8 cellular contexts compared by ENCODE assay signal in genomic region chr1:109248797-109249629, GRCh38. TPM values are rescaled to one million over a fixed set of nuclear protein-coding genes. Genes with fewer than 3 reads are reported as not detected.
DNase-seq lines count a peak whose midpoint lies in the region; ATAC-seq and TF ChIP-seq lines count a peak whose summit lies in the region.

CELSR2 (plus strand) TSS chr1:109249539; CDS start chr1:109250080, 541 bp downstream.

- H3K27me3 Mint-ChIP-seq in CD8-positive, alpha-beta T cell (ENCODE audit: low read depth): peaks cover 8% of the 10 kb centered on the region
- no peaks in the 10 kb centered on the region for H3K27me3 Mint-ChIP-seq in neural crest cell (ENCODE audit: low read depth)

- no peak for TF ChIP-seq POLR2A in testis (IDR thresholded peaks at IDR 0.05)

- no peaks in the 10 kb centered on the region for H3K36me3 Mint-ChIP-seq in CD8-positive, alpha-beta T cell
- H3K36me3 Mint-ChIP-seq in neural crest cell (ENCODE audit: low read depth): peaks cover 16% of the 10 kb centered on the region

- POLR2A ChIA-PET in CD8-positive, alpha-beta T cell (lab: Charles Lee): interaction anchor here (1.0 kb wide), 1 partner anchor 149 kb away, joined by 4 read pairs; no protein-coding TSS in a partner anchor

- TF ChIP-seq CTCF in CD8-positive, alpha-beta T cell (IDR thresholded peaks at IDR 0.05): no peak
- TF ChIP-seq CTCF in foreskin keratinocyte (conservative IDR thresholded peaks at IDR 0.05) (no peak), neural crest cell (conservative IDR thresholded peaks at IDR 0.05) (no peak), testis (IDR thresholded peaks at IDR 0.05) (no peak)

- intact Hi-C loops in CD8-positive, alpha-beta T cell (cut with DNase I, micrococcal nuclease): loop anchor here (1.0 kb wide), 4 partner anchors 8 to 235 kb away; partner anchors contain the start of gene PSRC1 (in 1 of the 2)
- intact Hi-C loops in testis (cut with DNase I; ENCODE audit: low total_unique reads): no loop called here

- 9 to 45% methylated on average over 5 to 48 of the region's 49 CpGs for WGBS in testis, 2 donors

- no peaks in the 10 kb centered on the region for H3K27me3 ChIP-seq in CD8-positive, alpha-beta T cell (ENCODE audit: insufficient read depth, low read length)
- H3K27me3 ChIP-seq in foreskin keratinocyte (no peaks in the 10 kb centered on the region), testis (no peaks in the 10 kb centered on the region)

- peak within 1 kb of the TSS; percentile 72 for H3K4me3 Mint-ChIP-seq in CD8-positive, alpha-beta T cell
- H3K4me3 Mint-ChIP-seq in neural crest cell: peak within 1 kb of the TSS; percentile 81

- DNase-seq in CD8-positive, alpha-beta T cell: peak; percentile 21 to 72 (median 48)
- DNase-seq in HK-2 (ENCODE audit: unreplicated experiment): peak; percentile 63
- DNase-seq in activated effector memory CD4-positive, alpha-beta T cell treated with Interleukin-2 at 50 U/mL for 16 hours: peak; percentile 47
- DNase-seq in foreskin keratinocyte: peak in 1 of 2 donors; percentile 40
- DNase-seq in neural crest cell (ENCODE audit: low read depth, low spot score): peak; percentile 61
- peak; percentile 85 for DNase-seq in testis

- H3K27ac ChIP-seq in CD8-positive, alpha-beta T cell (ENCODE audit: low read depth, low read length): no peak within 1 kb of the TSS
- no peak within 1 kb of the TSS for H3K27ac ChIP-seq in foreskin keratinocyte
- no peak within 1 kb of the TSS for H3K27ac ChIP-seq in testis

- peaks cover 14% of the 10 kb centered on the region for H3K4me1 ChIP-seq in CD8-positive, alpha-beta T cell (ENCODE audit: insufficient read depth, low read length)
- H3K4me1 ChIP-seq in foreskin keratinocyte (peaks cover 9% of the 10 kb centered on the region), testis (peaks cover 17% of the 10 kb centered on the region)

- H3K9me3 ChIP-seq in CD8-positive, alpha-beta T cell (ENCODE audit: low read length): no peaks in the 10 kb centered on the region
- H3K9me3 ChIP-seq in testis: no peaks in the 10 kb centered on the region

- ATAC-seq in CD8-positive, alpha-beta T cell: peak; percentile 97
- peak; percentile 85 for ATAC-seq in GM19438 (IDR thresholded peaks at IDR 0.05; ENCODE audit: low read depth, unreplicated experiment)
- peak; percentile 73 for ATAC-seq in foreskin keratinocyte

- CTCF ChIA-PET in CD8-positive, alpha-beta T cell (lab: Charles Lee): interaction anchor here (0.8 kb wide), 1 partner anchor 26 kb away, joined by 3 read pairs; no protein-coding TSS in a partner anchor

- H3K4me1 Mint-ChIP-seq in CD8-positive, alpha-beta T cell (ENCODE audit: low read depth): peaks cover 14% of the 10 kb centered on the region
- H3K4me1 Mint-ChIP-seq in neural crest cell: peaks cover 44% of the 10 kb centered on the region

- H3K9me3 Mint-ChIP-seq in CD8-positive, alpha-beta T cell: no peaks in the 10 kb centered on the region
- H3K9me3 Mint-ChIP-seq in neural crest cell: no peaks in the 10 kb centered on the region

- peak within 1 kb of the TSS; percentile 39 for H3K4me3 ChIP-seq in CD8-positive, alpha-beta T cell (ENCODE audit: low read depth, low read length)
- H3K4me3 ChIP-seq in testis: peak within 1 kb of the TSS; percentile 47 to 64

- no peak within 1 kb of the TSS for H3K27ac Mint-ChIP-seq in CD8-positive, alpha-beta T cell
- no peak within 1 kb of the TSS for H3K27ac Mint-ChIP-seq in neural crest cell (ENCODE audit: unreplicated experiment)

- no peaks in the 10 kb centered on the region for H3K36me3 ChIP-seq in CD8-positive, alpha-beta T cell (ENCODE audit: insufficient read depth, low read length)
- no peaks in the 10 kb centered on the region for H3K36me3 ChIP-seq in testis (ENCODE audit: low read depth, missing control alignments)

TF ChIP-seq in PFSK-1, 5 proteins besides CTCF, POLR2A, EP300 and RAD21:
- TF ChIP-seq FOXP2 (optimal IDR thresholded peaks at IDR 0.05; ENCODE audit: borderline replicate concordance, extremely low read depth, extremely low read length, insufficient read depth): peak; percentile 7
- TF ChIP-seq POLR2AphosphoS5 (IDR thresholded peaks at IDR 0.05; ENCODE audit: low read depth, low read length): no peak

RNA-seq across cellular contexts. Expression of gene CELSR2, which starts in this region (rescaled TPM):
- 1 to 10 TPM; 3.8 TPM for total RNA-seq in CD8-positive, alpha-beta T cell
- 10.0 TPM for polyA plus RNA-seq in PFSK-1 (2012; ENCODE audit: insufficient read length, low read depth)
- total RNA-seq in foreskin keratinocyte (14.1 and 16.0 TPM in 2 replicates), neural crest cell (97.1 and 99.2 TPM in 2 replicates), testis (100 to 1,000 TPM; 107 to 140 TPM)
- polyA plus RNA-seq in foreskin keratinocyte (7.9 and 8.1 TPM in 2 replicates), testis (ENCODE audit: insufficient read depth, low read depth, low replicate concordance) (59.6 TPM)
